Comparison of ENCODE assay signal across 19 cellular contexts in genomic region chr16:75382611-75383010, GRCh38. TPM values are rescaled to one million over a fixed set of nuclear protein-coding genes. Genes with fewer than 3 reads are reported as not detected.
A peak's percentile ranks its signal among the peaks of the same experiment; 100 is the strongest.
DNase-seq lines count a peak whose midpoint lies in the region; ATAC-seq, FAIRE-seq and TF ChIP-seq lines count a peak whose summit lies in the region.
"Had no signal": no experiment of that assay in that cellular context is flagged by ENCODE, and none has a peak within 500 bp of the region (broad histone marks: within the 10 kb centered on the region; RNA-seq: fewer than 3 reads in every experiment).

No MANE protein-coding gene starts in this region.

- DNase-seq in RWPE1 (ENCODE audit: low spot score) (peak; percentile 12), GM12878 (ENCODE audit: low read depth, low spot score) (no peak), mesenchymal stem cell (no peak), smooth muscle cell (lab: John Stamatoyannopoulos, UW; ENCODE audit: unreplicated experiment) (no peak), ecto neural progenitor cell (ENCODE audit: low spot score) (no peak), OCI-LY7 (ENCODE audit: low spot score) (no peak)
- DNase-seq: COR-L47, DMS 273 treated with DMSO at 0.1 percent for 48 hours, MG63, NCI-H1092 treated with DMSO at 0.1 percent for 48 hours, NCI-H146, NCI-H2029 treated with DMSO at 0.1 percent for 48 hours, NCI-H2171 treated with DMSO at 0.1 percent for 48 hours, NCI-H774, RPMI8226 had no signal

- H3K27ac ChIP-seq in RWPE1 (no peak overlapping the region), GM12878 (ENCODE audit: control insufficient read depth, insufficient read depth) (no peak overlapping the region), mesenchymal stem cell (ENCODE audit: low read length, poor library complexity, severe bottlenecking) (no peak overlapping the region), smooth muscle cell (ENCODE audit: low read depth) (peak overlapping the region; percentile 17), OCI-LY7 (ENCODE audit: low read depth, low read length, poor library complexity, severe bottlenecking) (no peak overlapping the region)
- H3K27ac ChIP-seq: SJSA1 had no signal

- RAD21 ChIA-PET in GM12878 (lab: Charles Lee; ENCODE audit: unreplicated experiment), result interaction anchor here (1.1 to 10.8 kb wide), 6 partner anchors 9 to 185 kb away, joined by 3 to 150 read pairs (median 5); no protein-coding TSS in a partner anchor

- H2BK15ac ChIP-seq in mesenchymal stem cell (ENCODE audit: low read depth, poor library complexity, severe bottlenecking), result no peak overlapping the region

- no peaks in the 10 kb centered on the region for H3K27me3 ChIP-seq in GM12878 (replicated peaks in 1 of 2; ENCODE audit: control insufficient read depth in 2 of 2, insufficient read depth in 2 of 2, low read length in 1 of 2)
- H3K27me3 ChIP-seq in mesenchymal stem cell (ENCODE audit: control insufficient read depth in 1 of 2, insufficient read depth in 1 of 2, low read length in 2 of 2), result no peaks in the 10 kb centered on the region
- H3K27me3 ChIP-seq in smooth muscle cell (ENCODE audit: low read depth), result no peaks in the 10 kb centered on the region
- H3K27me3 ChIP-seq: MG63, SJSA1 had no signal

- H3K4me1 ChIP-seq in GM12878 (ENCODE audit: control insufficient read depth, insufficient read depth, low read length) (peaks cover 37% of the 10 kb centered on the region), mesenchymal stem cell (ENCODE audit: control insufficient read depth, insufficient read depth, low read depth, low read length) (peaks cover 2% of the 10 kb centered on the region), smooth muscle cell (ENCODE audit: low read depth) (peaks cover 12% of the 10 kb centered on the region), OCI-LY7 (ENCODE audit: insufficient read depth, low read length, poor library complexity, severe bottlenecking) (peaks cover 44% of the 10 kb centered on the region)

- H2BK120ac ChIP-seq in mesenchymal stem cell (ENCODE audit: low read depth, low read length), result no peak overlapping the region

- H2AK5ac ChIP-seq in mesenchymal stem cell (ENCODE audit: low read length, severe bottlenecking), result peak overlapping the region; percentile 80

- H4K8ac ChIP-seq in mesenchymal stem cell (ENCODE audit: low read length), result no peak overlapping the region

- WGBS in GM12878 (ENCODE audit: insufficient coverage, insufficient replicate concordance, low lambda C conversion rate, missing lambda C conversion rate), result 100% methylated on average over 2 of the region's 2 CpGs
- WGBS in mesenchymal stem cell, result 95% methylated on average over 2 of the region's 2 CpGs
- 80% methylated on average over 2 of the region's 2 CpGs for WGBS in smooth muscle cell (ENCODE audit: low lambda C conversion rate)

- no peak overlapping the region for H3K14ac ChIP-seq in mesenchymal stem cell (ENCODE audit: low read length in 2 of 2)

- no peak for TF ChIP-seq RAD21 in GM12878 (IDR thresholded peaks at IDR 0.05; ENCODE audit: insufficient read depth, low read depth, low read length)

- no peaks in the 10 kb centered on the region for H4K20me1 ChIP-seq in GM12878 (ENCODE audit: control insufficient read depth, insufficient read depth)
- peaks cover 3% of the 10 kb centered on the region for H4K20me1 ChIP-seq in smooth muscle cell (ENCODE audit: low read depth)
- no peaks in the 10 kb centered on the region for H4K20me1 ChIP-seq in OCI-LY7 (ENCODE audit: insufficient read depth, low read length)

- H3K36me3 ChIP-seq in GM12878 (ENCODE audit: control insufficient read depth in 2 of 2, insufficient read depth in 2 of 2, low read length in 1 of 2) (peaks cover 0 to 1% of the 10 kb centered on the region in 2 experiments; a peak in 1 of 4 replicates), mesenchymal stem cell (ENCODE audit: control insufficient read depth in 1 of 2, insufficient read depth in 2 of 2, low read depth in 1 of 2, low read length in 2 of 2) (peaks cover 0 to 19% of the 10 kb centered on the region in 2 experiments), smooth muscle cell (ENCODE audit: low read depth) (no peaks in the 10 kb centered on the region), OCI-LY7 (ENCODE audit: insufficient read depth, low read length) (peaks cover 23% of the 10 kb centered on the region)
- H3K36me3 ChIP-seq: SJSA1 had no signal

- no peak overlapping the region for H2BK12ac ChIP-seq in mesenchymal stem cell (ENCODE audit: low read length in 2 of 2)

- H3K4me2 ChIP-seq in GM12878 (ENCODE audit: control insufficient read depth, insufficient read depth) (no peak overlapping the region), mesenchymal stem cell (ENCODE audit: low read length, poor library complexity, severe bottlenecking) (no peak overlapping the region), smooth muscle cell (no peak overlapping the region), OCI-LY7 (ENCODE audit: low read length) (no peak overlapping the region)

- no peak for FAIRE-seq in GM12878 (lab: Jason Lieb, UNC)
- FAIRE-seq: G401.6, H54 had no signal

- peaks cover 14% of the 10 kb centered on the region for H3K79me1 ChIP-seq in mesenchymal stem cell (replicated peaks; ENCODE audit: low read length, poor library complexity, severe bottlenecking)

- no peak overlapping the region for H3K9ac ChIP-seq in GM12878 (ENCODE audit: control insufficient read depth, insufficient read depth, low read length)
- peak overlapping the region; percentile 15 for H3K9ac ChIP-seq in mesenchymal stem cell (ENCODE audit: low read length)
- no peak overlapping the region for H3K9ac ChIP-seq in smooth muscle cell (ENCODE audit: low read depth)

- SMC1A ChIA-PET in GM12878 (lab: Charles Lee; ENCODE audit: uncharacterized antibody, unreplicated experiment), result interaction anchor here (0.6 to 7.2 kb wide), 10 partner anchors 10 to 313 kb away, joined by 3 to 91 read pairs (median 7); partner anchors contain the start of gene CFDP1

- H2AFZ ChIP-seq in GM12878 (ENCODE audit: control insufficient read depth, low read depth, low read length), result no peak overlapping the region
- H2AFZ ChIP-seq in mesenchymal stem cell (ENCODE audit: low read depth, low read length), result no peak overlapping the region
- no peak overlapping the region for H2AFZ ChIP-seq in smooth muscle cell (ENCODE audit: low read depth)
- no peak overlapping the region for H2AFZ ChIP-seq in OCI-LY7 (ENCODE audit: low read length)

- no peak overlapping the region for H2BK5ac ChIP-seq in mesenchymal stem cell (ENCODE audit: low read depth, low read length, poor library complexity, severe bottlenecking)

- H3K4ac ChIP-seq in mesenchymal stem cell (ENCODE audit: low read depth in 1 of 2, low read length in 2 of 2), result peak overlapping the region in 1 of 2 experiments; percentile 58

- H3K79me2 ChIP-seq in GM12878 (ENCODE audit: control insufficient read depth, insufficient read depth, low read length), result no peaks in the 10 kb centered on the region
- peaks cover 13% of the 10 kb centered on the region for H3K79me2 ChIP-seq in smooth muscle cell (ENCODE audit: low read depth)
- no peaks in the 10 kb centered on the region for H3K79me2 ChIP-seq in OCI-LY7 (ENCODE audit: insufficient read depth, low read depth, low read length)

- no TSS peak for BruUV-seq in GM12878 (replicated peaks; lab: Mats Ljungman, UMichigan)
- BruUV-seq in OCI-LY7 (replicated peaks; lab: Mats Ljungman, UMichigan), result no TSS peak

- no peaks in the 10 kb centered on the region for H3K9me2 ChIP-seq in OCI-LY7 (ENCODE audit: insufficient read depth, low read length)

- POLR2A ChIA-PET in RWPE1 (lab: Yijun Ruan, JAX; ENCODE audit: low non-redundant PET) (no interaction called here), GM12878 (lab: Charles Lee) (interaction anchor here (0.5 kb wide), 1 partner anchor 318 kb away, joined by 3 read pairs; no protein-coding TSS in a partner anchor), OCI-LY7 (lab: Charles Lee) (interaction anchor here (0.6 to 0.8 kb wide), 4 partner anchors 8 to 182 kb away, joined by 3 to 4 read pairs (median 3); no protein-coding TSS in a partner anchor)

- intact Hi-C loops in GM12878 (cut with micrococcal nuclease; ENCODE audit: unreplicated experiment), result no loop called here
- intact Hi-C loops in OCI-LY7 (cut with micrococcal nuclease; ENCODE audit: unreplicated experiment), result no loop called here

- no peak overlapping the region for H4K91ac ChIP-seq in mesenchymal stem cell (ENCODE audit: low read length)

- TF ChIP-seq CTCF in RWPE1 (conservative IDR thresholded peaks at IDR 0.05; ENCODE audit: low read depth) (no peak), GM12878 (IDR thresholded peaks at IDR 0.05 in 2 of 3, conservative IDR thresholded peaks at IDR 0.05 in 1 of 3; ENCODE audit: control insufficient read depth in 2 of 3, extremely low read depth in 1 of 3, insufficient read depth in 1 of 3, low read depth in 3 of 3, low read length in 3 of 3) (no peak), smooth muscle cell (IDR thresholded peaks at IDR 0.05; ENCODE audit: borderline replicate concordance, insufficient read depth, poor library complexity, severe bottlenecking) (no peak), OCI-LY7 (conservative IDR thresholded peaks at IDR 0.05; ENCODE audit: low read length) (no peak)

- no peak overlapping the region for H3K23ac ChIP-seq in mesenchymal stem cell (ENCODE audit: low read length in 2 of 2)

- no peaks in the 10 kb centered on the region for H3K9me3 ChIP-seq in GM12878 (replicated peaks; ENCODE audit: control insufficient read depth, insufficient read depth, low read length)
- no peaks in the 10 kb centered on the region for H3K9me3 ChIP-seq in mesenchymal stem cell (ENCODE audit: control insufficient read depth, low read length)
- no peaks in the 10 kb centered on the region for H3K9me3 ChIP-seq in smooth muscle cell (replicated peaks; ENCODE audit: low read depth)
- no peaks in the 10 kb centered on the region for H3K9me3 ChIP-seq in OCI-LY7 (ENCODE audit: low read length)
- H3K9me3 ChIP-seq: MG63, SJSA1 had no signal

- peaks cover 10% of the 10 kb centered on the region for H3F3A ChIP-seq in smooth muscle cell (ENCODE audit: low read depth)

- no peak for TF ChIP-seq POLR2A in GM12878 (IDR thresholded peaks at IDR 0.05; ENCODE audit: low read depth, low read length)

- in situ Hi-C loops in GM12878 (cut with MboI), result no loop called here

- CTCF ChIA-PET in RWPE1 (lab: Yijun Ruan, JAX), result interaction anchor here (0.6 to 1.1 kb wide), 2 partner anchors 29 to 183 kb away, joined by 3 to 5 read pairs; no protein-coding TSS in a partner anchor
- CTCF ChIA-PET in GM12878 (lab: Yijun Ruan, JAX), result interaction anchor here (0.6 to 12.2 kb wide), 6 partner anchors 22 to 392 kb away, joined by 3 to 243 read pairs (median 4); no protein-coding TSS in a partner anchor
- CTCF ChIA-PET in OCI-LY7 (lab: Charles Lee; ENCODE audit: unreplicated experiment), result no interaction called here

- no peak for TF ChIP-seq EP300 in GM12878 (IDR thresholded peaks at IDR 0.05; ENCODE audit: borderline replicate concordance in 1 of 2, control insufficient read depth in 1 of 2, low read depth in 2 of 2, low read length in 2 of 2)

- ATAC-seq in GM12878 (no peak), HG03159 (IDR thresholded peaks at IDR 0.05; ENCODE audit: unreplicated experiment) (no peak)

- H3K4me3 ChIP-seq in GM12878 (no peak overlapping the region), mesenchymal stem cell (ENCODE audit: insufficient read depth in 1 of 2, low read depth in 1 of 2, low read length in 2 of 2) (no peak overlapping the region), smooth muscle cell (no peak overlapping the region), OCI-LY7 (ENCODE audit: low read depth, low read length, poor library complexity, severe bottlenecking) (no peak overlapping the region)
- H3K4me3 ChIP-seq: MG63, SJSA1 had no signal

- no peak overlapping the region for H3K18ac ChIP-seq in mesenchymal stem cell (ENCODE audit: low read depth in 1 of 2, low read length in 2 of 2)

RNA-seq across cellular contexts. Expression of gene CFDP1, which starts 50.7 kb away (rescaled TPM):
- 113 and 119 TPM in 2 replicates for total RNA-seq in GM12878 (2013; cell fraction: nucleolus; rRNA removed)
- total RNA-seq in GM12878 (2014; rRNA removed) (22.3 TPM in 2 replicates), GM12878 (2014; rRNA removed; fragmentation: Illumina TruSeq; extraction: Trizol) (58.3 and 61.4 TPM in 2 replicates), GM12878 (2021) (25.5 and 29.4 TPM in 2 replicates), smooth muscle cell (59.0 and 87.3 TPM in 2 replicates), OCI-LY7 (2022) (55.4 and 57.6 TPM in 2 replicates)
- 48.3 TPM for polyA plus RNA-seq in GM12878 (2011; ENCODE audit: low read depth)
- polyA plus RNA-seq in GM12878 (2011; rRNA removed) (34.6 and 58.3 TPM in 2 replicates), GM12878 (2014; fragmentation: Illumina TruSeq; extraction: Trizol) (64.8 and 82.1 TPM in 2 replicates), GM12878 (2014; fragmentation: Nextera tagmentation; extraction: Ambion mirVana) (10 to 100 TPM; 36.6 to 60.8 TPM), GM12878 (2014; rRNA removed) (25.6 and 34.5 TPM in 2 replicates), GM12878 (2016; fragmentation: Nextera tagmentation; extraction: Ambion mirVana) (10 to 100 TPM; 36.7 to 39.0 TPM), smooth muscle cell (81.5 and 91.0 TPM in 2 replicates)
- 14.3 and 15.0 TPM in 2 replicates for polyA plus RNA-seq in GM12878 (2011; cell fraction: cytosol; rRNA removed)
- polyA plus RNA-seq in GM12878 (2011; cell fraction: nucleus; rRNA removed), result 11.2 and 13.5 TPM in 2 replicates
- polyA plus RNA-seq in GM12878 (2012), result 44.4 and 47.5 TPM in 2 replicates
- polyA minus RNA-seq in GM12878 (2011; rRNA and poly(A)+ RNA removed), result 11.7 and 15.1 TPM in 2 replicates
- polyA minus RNA-seq in GM12878 (2011; cell fraction: cytosol; rRNA and poly(A)+ RNA removed), result 6.1 and 8.6 TPM in 2 replicates
- polyA minus RNA-seq in GM12878 (2011; cell fraction: nucleus; rRNA and poly(A)+ RNA removed), result 8.9 and 19.1 TPM in 2 replicates
- 112 TPM for polyA plus RNA-seq in mesenchymal stem cell (2013, experiment 1 of 2)
- 112 TPM for polyA plus RNA-seq in mesenchymal stem cell (2013, experiment 2 of 2)
- 30.0 and 55.1 TPM in 2 replicates for total RNA-seq in OCI-LY7 (2014; rRNA removed; shearing (Covaris generic))
